Comparison of ENCODE assay signal across 8 cellular contexts in the genomic region with DNA sequence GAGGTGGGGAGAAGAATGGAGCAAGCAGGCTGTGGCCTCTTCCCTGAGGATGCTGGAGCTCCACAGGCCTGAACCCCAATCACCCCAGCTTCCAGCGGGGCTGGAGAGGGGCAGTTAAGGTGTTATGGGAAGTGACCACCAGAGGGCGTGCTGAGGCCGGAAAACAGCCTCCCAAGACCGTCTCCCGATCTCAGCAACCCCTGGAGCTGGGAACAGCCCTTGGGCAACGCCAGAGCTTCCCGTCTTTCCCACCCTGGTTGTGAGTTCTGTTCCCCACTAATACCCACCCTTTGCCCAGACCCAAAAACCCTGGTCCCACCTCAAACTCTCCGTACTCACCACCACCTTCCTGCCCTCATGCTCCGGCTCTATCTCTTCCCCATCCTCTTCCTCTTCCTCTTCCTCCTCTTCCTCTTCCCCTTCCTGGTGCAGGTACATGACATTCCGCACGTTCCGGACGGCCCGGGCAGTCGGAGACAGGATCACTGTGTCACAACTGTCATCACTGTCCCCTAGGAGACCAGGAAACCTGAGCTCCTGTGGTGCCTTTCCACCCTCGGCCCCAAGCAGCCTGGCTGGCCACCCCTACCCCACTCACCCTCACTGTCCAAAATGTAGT. TPM values are rescaled to one million over a fixed set of nuclear protein-coding genes. Genes with fewer than 3 reads are reported as not detected.
DNase-seq lines count a peak whose midpoint lies in the region; ATAC-seq and TF ChIP-seq lines count a peak whose summit lies in the region.

No MANE protein-coding gene starts in this region.

- no peak overlapping the region for H4K8ac ChIP-seq in mesendoderm (ENCODE audit: low read depth, low read length)

- H2AFZ ChIP-seq in ACC112 (ENCODE audit: low read length, unreplicated experiment): no peak overlapping the region

- intact Hi-C loops in activated CD8-positive, alpha-beta T cell treated with anti-CD3 and anti-CD28 coated beads for 36 hours (cut with micrococcal nuclease): loop anchor here (2.0 kb wide), 1 partner anchor 33 kb away; no protein-coding TSS in a partner anchor

- H3K79me1 ChIP-seq in mesendoderm (ENCODE audit: low read length): no peaks in the 10 kb centered on the region

- H2AK5ac ChIP-seq in mesendoderm (ENCODE audit: low read length): no peak overlapping the region

- POLR2A ChIA-PET in activated CD8-positive, alpha-beta T cell treated with anti-CD3 and anti-CD28 coated beads for 36 hours (lab: Charles Lee): interaction anchor here (0.7 to 5.6 kb wide), 11 partner anchors 8 to 116 kb away, joined by 3 to 37 read pairs (median 3); partner anchors contain the start of genes IGFBP6, SOAT2 and SPRYD3

- no CpG with 5 or more reads among the region's 16 CpGs for WGBS in mesendoderm (ENCODE audit: extremely low coverage, insufficient coverage, low lambda C conversion rate)

- H3K36me3 Mint-ChIP-seq in activated CD8-positive, alpha-beta T cell treated with anti-CD3 and anti-CD28 coated beads for 36 hours (ENCODE audit: low read depth): peaks cover 16% of the 10 kb centered on the region

- H2BK5ac ChIP-seq in mesendoderm (ENCODE audit: low read length): no peak overlapping the region

- H3K4me1 Mint-ChIP-seq in activated CD8-positive, alpha-beta T cell treated with anti-CD3 and anti-CD28 coated beads for 36 hours (ENCODE audit: low read depth): peaks cover 12% of the 10 kb centered on the region

- H3K18ac ChIP-seq in mesendoderm (ENCODE audit: low read length): no peak overlapping the region

- ATAC-seq in activated CD8-positive, alpha-beta T cell treated with anti-CD3 and anti-CD28 coated beads for 36 hours: peak; percentile 66
- no peak for ATAC-seq in GM19463 (IDR thresholded peaks at IDR 0.05; ENCODE audit: unreplicated experiment)

- CTCF ChIA-PET in activated CD8-positive, alpha-beta T cell treated with anti-CD3 and anti-CD28 coated beads for 36 hours (lab: Charles Lee): interaction anchor here (0.6 to 12.1 kb wide), 45 partner anchors 11 to 279 kb away, joined by 3 to 553 read pairs (median 4); partner anchors contain the start of genes AAAS, CSAD, EIF4B and ESPL1

- H2BK15ac ChIP-seq in mesendoderm (replicated peaks; ENCODE audit: low read depth): no peak overlapping the region

- H2BK120ac ChIP-seq in mesendoderm (ENCODE audit: low read depth, low read length): no peak overlapping the region

- H3K4me1 ChIP-seq in ACC112 (ENCODE audit: control insufficient read depth, insufficient read depth, low read length, unreplicated experiment) (peaks cover 79% of the 10 kb centered on the region), mesendoderm (ENCODE audit: control insufficient read depth, low read depth, low read length) (no peaks in the 10 kb centered on the region)

- peak; percentile 96 for TF ChIP-seq CTCF in activated CD8-positive, alpha-beta T cell treated with anti-CD3 and anti-CD28 coated beads for 36 hours (IDR thresholded peaks at IDR 0.05)

- H3K4me3 Mint-ChIP-seq in activated CD8-positive, alpha-beta T cell treated with anti-CD3 and anti-CD28 coated beads for 36 hours: no peak overlapping the region

- peak overlapping the region; percentile 40 for H3K27ac Mint-ChIP-seq in activated CD8-positive, alpha-beta T cell treated with anti-CD3 and anti-CD28 coated beads for 36 hours

- H3K4me2 ChIP-seq in mesendoderm (ENCODE audit: low read length): no peak overlapping the region

- H3K4ac ChIP-seq in mesendoderm (ENCODE audit: low read depth, low read length): no peak overlapping the region

- peak overlapping the region; percentile 35 for H3K27ac ChIP-seq in ACC112 (ENCODE audit: low read depth, low read length)
- H3K27ac ChIP-seq in mesendoderm (ENCODE audit: low read depth, low read length): no peak overlapping the region

- H4K5ac ChIP-seq in mesendoderm (ENCODE audit: low read length): no peak overlapping the region

- H3K56ac ChIP-seq in mesendoderm (ENCODE audit: low read length): peak overlapping the region; percentile 40

- H3K4me3 ChIP-seq in ACC112 (ENCODE audit: low read depth, low read length) (peak overlapping the region; percentile 3; the same call in 1 of the 2 replicates), mesendoderm (ENCODE audit: low read length) (no peak overlapping the region)

- no peak overlapping the region for H3K23ac ChIP-seq in mesendoderm (ENCODE audit: low read length)

- DNase-seq in GM19240 (ENCODE audit: insufficient read length, low spot score): peak; percentile 85
- DNase-seq in NCI-H69 (lab: John Stamatoyannopoulos, UW): peak; percentile 84
- DNase-seq in activated CD8-positive, alpha-beta T cell treated with anti-CD3 and anti-CD28 coated beads for 36 hours: peak; percentile 80
- peak; percentile 54 for DNase-seq in effector CD8-positive, alpha-beta T cell (lab: John Stamatoyannopoulos, UW)
- peak; percentile 74 for DNase-seq in mesendoderm
- DNase-seq in stimulated activated CD8-positive, alpha-beta memory T cell treated with anti-CD3 and anti-CD28 coated beads, Interleukin-2, amount 100 ng/mL, for 1 hour (ENCODE audit: low read depth in 2 of 2): peak; percentile 35 to 45

- no peak overlapping the region for H3K9ac ChIP-seq in mesendoderm (ENCODE audit: low read length)

- H3K27me3 ChIP-seq in ACC112 (ENCODE audit: insufficient read depth, low read length): no peaks in the 10 kb centered on the region
- H3K27me3 ChIP-seq in mesendoderm (ENCODE audit: insufficient read depth, low read length, poor library complexity): no peaks in the 10 kb centered on the region

- H3K79me2 ChIP-seq in ACC112 (ENCODE audit: control insufficient read depth, insufficient read depth, low read length, unreplicated experiment) (no peaks in the 10 kb centered on the region), mesendoderm (ENCODE audit: control insufficient read depth, insufficient read depth, low read length) (no peaks in the 10 kb centered on the region)

- H3K36me3 ChIP-seq in ACC112 (ENCODE audit: insufficient read depth, low read length): peaks cover 14% of the 10 kb centered on the region; the same call in 1 of the 2 replicates
- H3K36me3 ChIP-seq in mesendoderm (ENCODE audit: control insufficient read depth, insufficient read depth, low read length): peaks cover 1% of the 10 kb centered on the region

- H3K9me3 Mint-ChIP-seq in activated CD8-positive, alpha-beta T cell treated with anti-CD3 and anti-CD28 coated beads for 36 hours: no peaks in the 10 kb centered on the region

- no peaks in the 10 kb centered on the region for H3K27me3 Mint-ChIP-seq in activated CD8-positive, alpha-beta T cell treated with anti-CD3 and anti-CD28 coated beads for 36 hours

RNA-seq across cellular contexts. Expression of gene SPRYD3, which starts 13.1 kb away (rescaled TPM):
- total RNA-seq in activated CD8-positive, alpha-beta T cell treated with anti-CD3 and anti-CD28 coated beads for 36 hours: 10 to 100 TPM; 24.8 to 25.0 TPM
- 4.4 TPM for polyA plus RNA-seq in mesendoderm (2013, experiment 1 of 2)
- polyA plus RNA-seq in mesendoderm (2013, experiment 2 of 2): 4.3 TPM

RNA-seq across cellular contexts. Expression of gene TNS2, which starts 16.2 kb away (rescaled TPM):
- 1 to 10 TPM; 1.1 to 1.6 TPM for total RNA-seq in activated CD8-positive, alpha-beta T cell treated with anti-CD3 and anti-CD28 coated beads for 36 hours
- 15.4 TPM for polyA plus RNA-seq in mesendoderm (2013, experiment 1 of 2)
- 22.5 TPM for polyA plus RNA-seq in mesendoderm (2013, experiment 2 of 2)

RNA-seq across cellular contexts. Expression of gene IGFBP6, which starts 31.4 kb away (rescaled TPM):
- 1 to 10 TPM; 2.0 to 2.3 TPM for total RNA-seq in activated CD8-positive, alpha-beta T cell treated with anti-CD3 and anti-CD28 coated beads for 36 hours
- 4.1 TPM for polyA plus RNA-seq in mesendoderm (2013, experiment 1 of 2)
- 4.5 TPM for polyA plus RNA-seq in mesendoderm (2013, experiment 2 of 2)

RNA-seq across cellular contexts. Expression of gene SOAT2, which starts 37.2 kb away (rescaled TPM):
- total RNA-seq in activated CD8-positive, alpha-beta T cell treated with anti-CD3 and anti-CD28 coated beads for 36 hours: 1 to 10 TPM; 5.3 to 6.7 TPM
- polyA plus RNA-seq in mesendoderm (2013, experiment 1 of 2): not detected
- polyA plus RNA-seq in mesendoderm (2013, experiment 2 of 2): 0.01 TPM

RNA-seq across cellular contexts. Expression of gene EIF4B, which starts 59.8 kb away (rescaled TPM):
- total RNA-seq in activated CD8-positive, alpha-beta T cell treated with anti-CD3 and anti-CD28 coated beads for 36 hours: 100 to 1,000 TPM; 789 to 814 TPM
- polyA plus RNA-seq in mesendoderm (2013, experiment 1 of 2): 385 TPM
- polyA plus RNA-seq in mesendoderm (2013, experiment 2 of 2): 407 TPM
